ENCODE assay signal across 27 cellular contexts in genomic region chr1:17194981-17195528, GRCh38. TPM values are rescaled to one million over a fixed set of nuclear protein-coding genes. Genes with fewer than 3 reads are reported as not detected.
DNase-seq lines count a peak whose midpoint lies in the region; ATAC-seq and TF ChIP-seq lines count a peak whose summit lies in the region.
"Had no signal": no experiment of that assay in that cellular context is flagged by ENCODE, and none has a peak within 500 bp of the region (broad histone marks: within the 10 kb centered on the region; RNA-seq: fewer than 3 reads in every experiment).

No MANE protein-coding gene starts in this region.

- H3K27me3 ChIP-seq in mesendoderm (ENCODE audit: insufficient read depth, low read length, poor library complexity): no peaks in the 10 kb centered on the region
- H3K27me3 ChIP-seq: MG63 had no signal

- H3K36me3 ChIP-seq in SK-N-MC (ENCODE audit: insufficient read depth, low read length) (no peaks in the 10 kb centered on the region), mesendoderm (ENCODE audit: control insufficient read depth, insufficient read depth, low read length) (no peaks in the 10 kb centered on the region)
- H3K36me3 ChIP-seq: HAP-1, MG63 had no signal

- H3K4me1 Mint-ChIP-seq in stimulated activated effector memory CD8-positive, alpha-beta T cell treated with anti-CD3 and anti-CD28 coated beads, Interleukin-12 subunit alpha, Interleukin-12 subunit beta, amount 100 ng/mL, for 72 hours: peaks cover 6% of the 10 kb centered on the region
- peaks cover 6% of the 10 kb centered on the region for H3K4me1 Mint-ChIP-seq in mesothelial cell of epicardium

- no peak overlapping the region for H4K5ac ChIP-seq in mesendoderm (ENCODE audit: low read length)

- peak; percentile 46 for DNase-seq in activated CD8-positive, alpha-beta memory T cell treated with anti-CD3 and anti-CD28 coated beads, Interleukin-2, amount 50 U/mL, for 48 hours
- no peak for DNase-seq in activated CD8-positive, alpha-beta memory T cell treated with anti-CD3 and anti-CD28 coated beads for 24 hours
- no peak for DNase-seq in SK-N-MC (ENCODE audit: low read depth, low spot score)
- peak; percentile 41 for DNase-seq in mesendoderm
- DNase-seq in stimulated activated effector memory CD8-positive, alpha-beta T cell treated with anti-CD3 and anti-CD28 coated beads, Interleukin-12 subunit alpha, Interleukin-12 subunit beta, amount 100 ng/mL, for 72 hours (ENCODE audit: low spot score in 2 of 2): no peak
- DNase-seq in GM13976 (ENCODE audit: low spot score): no peak
- DNase-seq in mesothelial cell of epicardium (ENCODE audit: low spot score in 2 of 2, unreplicated experiment in 2 of 2): no peak
- DNase-seq: activated CD4-positive, alpha-beta T cell treated with anti-CD3 and anti-CD28 coated beads, Interleukin-2, amount 50 U/mL, for 48 hours; Caco-2; glutamatergic neuron; left colon; MG63; NCI-H1436; NCI-H2171; NCI-H526 treated with DMSO at 0.1 percent for 48 hours; RPMI8226; stimulated activated CD4-positive, alpha-beta T cell treated with anti-CD3 and anti-CD28 coated beads, Interleukin-4, amount 100 ng/mL, for 24 hours; trophoblast cell had no signal

- no peaks in the 10 kb centered on the region for H3K9me3 ChIP-seq in SK-N-MC (ENCODE audit: low read depth, low read length)
- H3K9me3 ChIP-seq: Caco-2, HAP-1, MG63 had no signal

- no peak overlapping the region for H3K23ac ChIP-seq in mesendoderm (ENCODE audit: low read length)

- H3K4ac ChIP-seq in mesendoderm (ENCODE audit: low read depth, low read length): no peak overlapping the region

- no peaks in the 10 kb centered on the region for H3K79me1 ChIP-seq in mesendoderm (ENCODE audit: low read length)

- no peak overlapping the region for H2BK5ac ChIP-seq in mesendoderm (ENCODE audit: low read length)

- no peak overlapping the region for H2BK15ac ChIP-seq in mesendoderm (replicated peaks; ENCODE audit: low read depth)

- H3K36me3 Mint-ChIP-seq in stimulated activated effector memory CD8-positive, alpha-beta T cell treated with anti-CD3 and anti-CD28 coated beads, Interleukin-12 subunit alpha, Interleukin-12 subunit beta, amount 100 ng/mL, for 72 hours: peaks cover 6% of the 10 kb centered on the region
- H3K36me3 Mint-ChIP-seq in mesothelial cell of epicardium: no peaks in the 10 kb centered on the region

- no peaks in the 10 kb centered on the region for H3K9me3 Mint-ChIP-seq in stimulated activated effector memory CD8-positive, alpha-beta T cell treated with anti-CD3 and anti-CD28 coated beads, Interleukin-12 subunit alpha, Interleukin-12 subunit beta, amount 100 ng/mL, for 72 hours
- H3K9me3 Mint-ChIP-seq in mesothelial cell of epicardium: no peaks in the 10 kb centered on the region
- H3K9me3 Mint-ChIP-seq: stimulated activated naive CD8-positive, alpha-beta T cell treated with anti-CD3 and anti-CD28 coated beads, Interleukin-15, amount 100 ng/mL, for 72 hours had no signal

- H2AK5ac ChIP-seq in mesendoderm (ENCODE audit: low read length): no peak overlapping the region

- no peak overlapping the region for H2BK120ac ChIP-seq in mesendoderm (ENCODE audit: low read depth, low read length)

- peaks cover 2% of the 10 kb centered on the region for H3K4me1 ChIP-seq in mesendoderm (ENCODE audit: control insufficient read depth, low read depth, low read length)
- H3K4me1 ChIP-seq: Caco-2, HAP-1 had no signal

- WGBS in mesendoderm (ENCODE audit: extremely low coverage, insufficient coverage, low lambda C conversion rate): no CpG with 5 or more reads among the region's 4 CpGs

- no peak overlapping the region for H3K18ac ChIP-seq in mesendoderm (ENCODE audit: low read length)

- TF ChIP-seq CTCF in GM13976 (IDR thresholded peaks at IDR 0.05; ENCODE audit: borderline replicate concordance, control extremely low read depth, extremely low read depth, insufficient read depth, missing control alignments): no peak
- TF ChIP-seq CTCF in mesothelial cell of epicardium (IDR thresholded peaks at IDR 0.05; ENCODE audit: unreplicated experiment): no peak

- no peak overlapping the region for H3K4me3 ChIP-seq in SK-N-MC
- no peak overlapping the region for H3K4me3 ChIP-seq in mesendoderm (ENCODE audit: low read length)
- H3K4me3 ChIP-seq: HAP-1, MG63 had no signal

- H3K27ac Mint-ChIP-seq in stimulated activated effector memory CD8-positive, alpha-beta T cell treated with anti-CD3 and anti-CD28 coated beads, Interleukin-12 subunit alpha, Interleukin-12 subunit beta, amount 100 ng/mL, for 72 hours: peak overlapping the region; percentile 5
- H3K27ac Mint-ChIP-seq in mesothelial cell of epicardium: no peak overlapping the region
- H3K27ac Mint-ChIP-seq: dendritic cell treated with granulocyte-macrophage colony-stimulating factor and Interleukin-4, amounts not matched to agents 40 ng/mL and 50 ng/mL, for 4 days; stimulated activated naive CD8-positive, alpha-beta T cell treated with anti-CD3 and anti-CD28 coated beads, Interleukin-15, amount 100 ng/mL, for 72 hours had no signal

- no peak for ATAC-seq in stimulated activated effector memory CD8-positive, alpha-beta T cell treated with anti-CD3 and anti-CD28 coated beads, Interleukin-12 subunit alpha, Interleukin-12 subunit beta, amount 100 ng/mL, for 72 hours
- ATAC-seq in HG03159 (IDR thresholded peaks at IDR 0.05; ENCODE audit: unreplicated experiment): no peak
- ATAC-seq: left colon; SK-N-SH treated with all-trans-retinoic acid at 6 μM for 48 hours; stimulated activated naive CD8-positive, alpha-beta T cell treated with anti-CD3 and anti-CD28 coated beads, Interleukin-15, amount 100 ng/mL, for 72 hours had no signal

- no peaks in the 10 kb centered on the region for H3K27me3 Mint-ChIP-seq in mesothelial cell of epicardium (ENCODE audit: low read depth)

- H4K8ac ChIP-seq in mesendoderm (ENCODE audit: low read depth, low read length): no peak overlapping the region

- no peaks in the 10 kb centered on the region for H3K79me2 ChIP-seq in mesendoderm (ENCODE audit: control insufficient read depth, insufficient read depth, low read length)

- in situ Hi-C loops in GM13976 (cut with MboI; ENCODE audit: low sequenced_read_pairs, unreplicated experiment): no loop called here

- H3K9ac ChIP-seq in SK-N-MC (ENCODE audit: insufficient read length) (no peak overlapping the region), mesendoderm (ENCODE audit: low read length) (no peak overlapping the region)

- no peak overlapping the region for H3K4me3 Mint-ChIP-seq in stimulated activated effector memory CD8-positive, alpha-beta T cell treated with anti-CD3 and anti-CD28 coated beads, Interleukin-12 subunit alpha, Interleukin-12 subunit beta, amount 100 ng/mL, for 72 hours
- H3K4me3 Mint-ChIP-seq in mesothelial cell of epicardium: no peak overlapping the region
- H3K4me3 Mint-ChIP-seq: dendritic cell treated with granulocyte-macrophage colony-stimulating factor and Interleukin-4, amounts not matched to agents 40 ng/mL and 50 ng/mL, for 4 days; stimulated activated naive CD8-positive, alpha-beta T cell treated with anti-CD3 and anti-CD28 coated beads, Interleukin-15, amount 100 ng/mL, for 72 hours had no signal

- H3K27ac ChIP-seq in SK-N-MC (peak overlapping the region; percentile 47; the same call in 1 of the 2 replicates), mesendoderm (ENCODE audit: low read depth, low read length) (no peak overlapping the region)
- H3K27ac ChIP-seq: VCaP had no signal

- H3K56ac ChIP-seq in mesendoderm (ENCODE audit: low read length): no peak overlapping the region

- no peak overlapping the region for H3K4me2 ChIP-seq in mesendoderm (ENCODE audit: low read length)

RNA-seq across cellular contexts. Expression of gene PADI1, which starts 9.9 kb away (rescaled TPM):
- polyA plus RNA-seq in mesendoderm (2013, experiment 1 of 2): 0.11 TPM
- 0.07 TPM for polyA plus RNA-seq in mesendoderm (2013, experiment 2 of 2)
- 0.09 TPM in 1 of 3 replicates, not detected in the others for total RNA-seq in mesothelial cell of epicardium
- total RNA-seq: Caco-2; cardiac septum; T-helper 2 cell treated with Interferon-gamma antibody and Interleukin-4, amounts not matched to agents 100 ng/mL and 5 ng/mL, for 36 hours had no signal

RNA-seq across cellular contexts. Expression of gene PADI3, which starts 53.8 kb away (rescaled TPM):
- polyA plus RNA-seq in mesendoderm (2013, experiment 1 of 2): 0.06 TPM
- 0.06 TPM for polyA plus RNA-seq in mesendoderm (2013, experiment 2 of 2)
- total RNA-seq in mesothelial cell of epicardium: 0.07 TPM in 1 of 3 replicates, not detected in the others
- total RNA-seq: Caco-2; cardiac septum; left colon; T-helper 2 cell treated with Interferon-gamma antibody and Interleukin-4, amounts not matched to agents 100 ng/mL and 5 ng/mL, for 36 hours had no signal
- polyA plus RNA-seq: BJ had no signal

Comparison
In these comparisons a context has a peak if more than half of its experiments do, and no peak if none do; other contexts are left out.
1. DNase-seq: peak in activated CD8-positive, alpha-beta memory T cell treated with anti-CD3 and anti-CD28 coated beads, Interleukin-2, amount 50 U/mL, for 48 hours (single experiment) and mesendoderm (single experiment); none in activated CD8-positive, alpha-beta memory T cell treated with anti-CD3 and anti-CD28 coated beads for 24 hours (single experiment), SK-N-MC (single experiment), stimulated activated effector memory CD8-positive, alpha-beta T cell treated with anti-CD3 and anti-CD28 coated beads, Interleukin-12 subunit alpha, Interleukin-12 subunit beta, amount 100 ng/mL, for 72 hours (0 of 2), GM13976 (single experiment) and mesothelial cell of epicardium (0 of 2).